In the genomic region with DNA sequence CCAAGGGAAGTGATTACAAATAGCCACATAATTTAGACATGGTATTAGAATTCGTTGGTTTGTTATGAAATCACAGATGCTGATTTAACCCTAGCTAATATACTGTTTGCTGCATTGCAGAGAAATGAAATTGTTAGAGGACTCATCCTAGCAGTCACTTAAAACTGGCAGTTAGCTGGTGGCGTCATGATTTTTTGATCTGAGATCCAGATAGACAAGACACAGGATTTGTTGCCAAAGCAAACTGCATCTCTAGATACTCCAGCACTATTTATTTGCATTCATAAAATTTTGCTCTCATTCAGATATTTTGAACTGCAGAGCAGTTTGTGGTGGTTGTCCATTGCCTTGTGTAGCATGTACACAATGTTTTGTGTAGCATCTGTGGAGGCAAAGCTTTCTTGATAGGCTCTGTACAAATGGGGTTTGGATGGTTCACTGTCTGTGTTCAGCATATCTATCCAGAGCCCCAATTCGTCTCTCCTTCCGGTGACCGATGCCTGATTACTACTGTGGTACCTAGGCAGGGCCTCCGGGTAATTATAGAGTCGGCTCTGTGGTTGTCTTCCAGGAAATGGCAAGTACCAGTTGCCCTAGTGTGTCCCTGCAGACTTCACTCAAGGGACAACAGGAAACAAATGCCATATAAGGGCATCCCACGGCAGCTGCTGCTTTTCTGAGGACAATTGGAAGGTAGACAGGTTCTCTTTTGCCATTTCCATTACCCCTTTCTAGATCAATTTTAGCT, we compare ENCODE assay signal across 9 cellular contexts. TPM values are rescaled to one million over a fixed set of nuclear protein-coding genes. Genes with fewer than 3 reads are reported as not detected.
A peak's percentile ranks its signal among the peaks of the same experiment; 100 is the strongest.
DNase-seq lines count a peak whose midpoint lies in the region; ATAC-seq, FAIRE-seq and TF ChIP-seq lines count a peak whose summit lies in the region.
"Had no signal": no experiment of that assay in that cellular context is flagged by ENCODE, and none has a peak within 500 bp of the region (broad histone marks: within the 10 kb centered on the region; RNA-seq: fewer than 3 reads in every experiment).

No MANE protein-coding gene starts in this region.

- H3K79me2 ChIP-seq in parathyroid adenoma, result no peaks in the 10 kb centered on the region

- H3K9me3 ChIP-seq in BE2C, result no peaks in the 10 kb centered on the region
- H3K9me3 ChIP-seq in parathyroid adenoma (ENCODE audit: control insufficient read depth, low read length), result no peaks in the 10 kb centered on the region

- no peaks in the 10 kb centered on the region for H3K36me3 ChIP-seq in BE2C
- no peaks in the 10 kb centered on the region for H3K36me3 ChIP-seq in parathyroid adenoma (ENCODE audit: control insufficient read depth, insufficient read depth, low read length)

- DNase-seq in BE2C (peak; percentile 68), GM19239 (ENCODE audit: insufficient read length, low spot score) (peak; percentile 14), NCI-H510A treated with DMSO at 0.1 percent for 48 hours (lab: John Stamatoyannopoulos, UW) (peak; percentile 80), activated T-cell treated with anti-CD3 and anti-CD28 coated beads for 24 hours (ENCODE audit: low read depth) (peak; percentile 7), HCEC 1CT (no peak), mesenteric fat pad (ENCODE audit: low spot score) (no peak)

- TF ChIP-seq CTCF in BE2C (IDR thresholded peaks at IDR 0.05; ENCODE audit: low read depth, low read length), result no peak
- no peak for TF ChIP-seq CTCF in parathyroid adenoma (IDR thresholded peaks at IDR 0.05)

- H3K27me3 ChIP-seq in BE2C (no peaks in the 10 kb centered on the region), parathyroid adenoma (ENCODE audit: control insufficient read depth, insufficient read depth, low read length) (no peaks in the 10 kb centered on the region)

- no peak overlapping the region for H2AFZ ChIP-seq in parathyroid adenoma

- no peak overlapping the region for H3K4me2 ChIP-seq in parathyroid adenoma (ENCODE audit: low read length)

- peak; percentile 68 for FAIRE-seq in GM19239 (lab: Jason Lieb, UNC)

- peak; percentile 98 for ATAC-seq in HG03103 (IDR thresholded peaks at IDR 0.05; ENCODE audit: low read depth, unreplicated experiment)

- H3K4me1 ChIP-seq in BE2C (peaks cover 7% of the 10 kb centered on the region; the same call in 1 of the 2 replicates), parathyroid adenoma (no peaks in the 10 kb centered on the region)

- H3K27ac ChIP-seq in parathyroid adenoma, result no peak overlapping the region

- H3K9ac ChIP-seq in parathyroid adenoma, result no peak overlapping the region

- no peak overlapping the region for H3K4me3 ChIP-seq in BE2C (ENCODE audit: low read depth, low read length)
- peak overlapping the region; percentile 4 for H3K4me3 ChIP-seq in parathyroid adenoma (ENCODE audit: low read depth, low read length)

RNA-seq across cellular contexts. Expression of a gene that starts 30.1 kb away (rescaled TPM):
- polyA plus RNA-seq in BE2C (2012; ENCODE audit: insufficient read depth, insufficient read length, low read depth), result 0.91 TPM
- total RNA-seq in mesenteric fat pad, result 302 TPM

RNA-seq across cellular contexts. Expression of a gene that starts 49.1 kb away (rescaled TPM):
- 0.17 TPM for polyA plus RNA-seq in BE2C (2012; ENCODE audit: insufficient read depth, insufficient read length, low read depth)
- not detected for total RNA-seq in mesenteric fat pad
- total RNA-seq: lung microvascular endothelial cell had no signal

Comparison
In these comparisons a context has a peak if more than half of its experiments do, and no peak if none do; other contexts are left out.
1. DNase-seq: peak in BE2C (single experiment), GM19239 (single experiment), NCI-H510A treated with DMSO at 0.1 percent for 48 hours (single experiment) and activated T-cell treated with anti-CD3 and anti-CD28 coated beads for 24 hours (single experiment); none in HCEC 1CT (single experiment) and mesenteric fat pad (single experiment).